Comparison of ENCODE assay signal across 18 cellular contexts in genomic region chr16:57100445-57100844, GRCh38. TPM values are rescaled to one million over a fixed set of nuclear protein-coding genes. Genes with fewer than 3 reads are reported as not detected.
DNase-seq lines count a peak whose midpoint lies in the region; ATAC-seq, FAIRE-seq and TF ChIP-seq lines count a peak whose summit lies in the region.
"Had no signal": no experiment of that assay in that cellular context is flagged by ENCODE, and none has a peak within 500 bp of the region (broad histone marks: within the 10 kb centered on the region; RNA-seq: fewer than 3 reads in every experiment).

No MANE protein-coding gene starts in this region.

- RAD21 ChIA-PET in HCT116 (lab: Charles Lee; ENCODE audit: low non-redundant PET in 1 of 2, low total read pairs in 2 of 2, uncharacterized antibody in 2 of 2, unreplicated experiment in 2 of 2): no interaction called here

- H3K4me2 ChIP-seq in HCT116 (ENCODE audit: low read length): peak overlapping the region; percentile 69

- peaks cover 9 to 37% of the 10 kb centered on the region in 2 experiments for H3K4me1 ChIP-seq in HCT116 (ENCODE audit: control insufficient read depth in 1 of 2, insufficient read depth in 2 of 2, low read length in 2 of 2)

- TF ChIP-seq RAD21 in HCT116 (IDR thresholded peaks at IDR 0.05; ENCODE audit: low read depth): no peak

- H3K79me2 ChIP-seq in HCT116 (ENCODE audit: insufficient read depth, low read length): peaks cover 5% of the 10 kb centered on the region; the same call in 1 of the 2 replicates

- 0 out of 2 replicates have a peak, but pooled peaks have one; percentile 4 for ATAC-seq in HCT116
- ATAC-seq in esophagus mucosa: no peak
- no peak for ATAC-seq in GM19324 (IDR thresholded peaks at IDR 0.05; ENCODE audit: low FRiP score, unreplicated experiment)

- H3K36me3 ChIP-seq in HCT116 (ENCODE audit: control insufficient read depth in 1 of 2, insufficient read depth in 2 of 2, low read length in 2 of 2): no peaks in the 10 kb centered on the region

- no peak overlapping the region for H3K9ac ChIP-seq in HCT116 (ENCODE audit: low read length)

- POLR2A ChIA-PET in HCT116 (lab: Charles Lee): no interaction called here

- no TSS peak for BruUV-seq in HCT116 (replicated peaks; lab: Mats Ljungman, UMichigan)

- no peaks in the 10 kb centered on the region for H3K9me2 ChIP-seq in HCT116 (ENCODE audit: insufficient read depth)

- TF ChIP-seq POLR2A in HCT116 (IDR thresholded peaks at IDR 0.05; ENCODE audit: borderline replicate concordance, extremely low read depth, insufficient read depth, insufficient read length): no peak

- no peaks in the 10 kb centered on the region for H3K9me3 ChIP-seq in HCT116 (ENCODE audit: control insufficient read depth in 1 of 2, insufficient read depth in 1 of 2, low read depth in 1 of 2, low read length in 2 of 2)

- H2AFZ ChIP-seq in HCT116 (ENCODE audit: low read depth, low read length, poor library complexity, severe bottlenecking): no peak overlapping the region

- intact Hi-C loops in HCT116 (cut with micrococcal nuclease): no loop called here

- CTCF ChIA-PET in HCT116 (lab: Charles Lee): interaction anchor here (2.5 kb wide), 1 partner anchor 8 kb away, joined by 8 read pairs; the partner anchor contains the start of gene CPNE2

- no peak for TF ChIP-seq CTCF in HCT116 (IDR thresholded peaks at IDR 0.05 in 2 of 3, conservative IDR thresholded peaks at IDR 0.05 in 1 of 3; ENCODE audit: borderline replicate concordance in 1 of 3, insufficient read depth in 1 of 3, low read depth in 2 of 3, low read length in 2 of 3)

- peak overlapping the region in 1 of 2 experiments; percentile 30; a peak in 2 of 4 replicates for H3K4me3 ChIP-seq in HCT116 (replicated peaks in 1 of 2; ENCODE audit: low read depth in 1 of 2, low read length in 2 of 2)

- DNase-seq in HCT116 (ENCODE audit: low read depth, low spot score): no peak
- DNase-seq in HTR-8/SVneo (ENCODE audit: insufficient read length, low spot score): no peak
- no peak for DNase-seq in NCI-H1105 (lab: John Stamatoyannopoulos, UW)
- DNase-seq: AML-193; CD4-positive, alpha-beta memory T cell; DMS153; DMS79; GDM1; H9; KG1 had no signal

- H3K27me3 ChIP-seq in HCT116 (ENCODE audit: insufficient read depth, low read length) (no peaks in the 10 kb centered on the region), layer of hippocampus (ENCODE audit: control insufficient read depth, insufficient read depth, low read length) (no peaks in the 10 kb centered on the region)

- peak; percentile 26 for FAIRE-seq in HTR-8/SVneo (lab: Jason Lieb, UNC)
- FAIRE-seq: A204.1, GM12892, GM18507, H1 had no signal

- no peaks in the 10 kb centered on the region for H4K20me1 ChIP-seq in HCT116 (ENCODE audit: insufficient read depth)

- no peak overlapping the region for H3K27ac ChIP-seq in HCT116 (ENCODE audit: low read depth, low read length)
- peak overlapping the region; percentile 23 for H3K27ac ChIP-seq in layer of hippocampus (ENCODE audit: low read depth, low read length)
- H3K27ac ChIP-seq: HL-60 had no signal

TF ChIP-seq in HCT116, 20 proteins besides CTCF, POLR2A, EP300 and RAD21:
- TF ChIP-seq ZBTB33 (IDR thresholded peaks at IDR 0.05; ENCODE audit: extremely low read depth, insufficient replicate concordance, low read length): no peak
- no peak for TF ChIP-seq FOSL1 (IDR thresholded peaks at IDR 0.05; ENCODE audit: low read depth)
- TF ChIP-seq YY1 (IDR thresholded peaks at IDR 0.05; ENCODE audit: extremely low read depth, insufficient replicate concordance, low read depth, low read length): no peak
- no peak for TF ChIP-seq SIN3A (IDR thresholded peaks at IDR 0.05; ENCODE audit: low read depth)
- no peak for TF ChIP-seq ATF3 (IDR thresholded peaks at IDR 0.05)
- no peak for TF ChIP-seq POLR2AphosphoS5 (IDR thresholded peaks at IDR 0.05; ENCODE audit: low read depth, low read length)
- TF ChIP-seq ZFX (IDR thresholded peaks at IDR 0.05): no peak
- TF ChIP-seq CBX3 (IDR thresholded peaks at IDR 0.05; ENCODE audit: low read depth): no peak
- TF ChIP-seq TCF7L2 (IDR thresholded peaks at IDR 0.05; ENCODE audit: borderline replicate concordance, extremely low read depth, insufficient read depth, insufficient read length): no peak

RNA-seq across cellular contexts. Expression of gene CPNE2, which starts 8.1 kb away (rescaled TPM):
- 31.2 TPM for total RNA-seq in HCT116 (2021; ENCODE audit: unreplicated experiment)
- 58.1 and 61.0 TPM in 2 replicates for polyA plus RNA-seq in HCT116 (2012)
- total RNA-seq in esophagus mucosa: 14.2 TPM
